Comparison of ENCODE assay signal across 29 cellular contexts in genomic region chr7:46942574-46942973, GRCh38.
"Had no signal": no experiment of that assay in that cellular context is flagged by ENCODE, and none has a peak within 500 bp of the region (broad histone marks: within the 10 kb centered on the region; RNA-seq: fewer than 3 reads in every experiment).

No MANE protein-coding gene starts in this region.

- ATAC-seq: left lobe of liver; lower lobe of right lung; naive thymus-derived CD8-positive, alpha-beta T cell; sciatic nerve; stimulated activated naive B cell treated with anti-CD40 and anti-IgM and Interleukin-4, amounts not matched to agents 10 μg/mL and 1 μg/mL and 100 μg/mL, for 72 hours; stimulated activated naive CD8-positive, alpha-beta T cell treated with anti-CD3 and anti-CD28 coated beads, Interleukin-15, Interleukin-2, amounts not matched to agents 100 U/mL and 50 U/mL, for 24 hours had no signal

- H3K4me3 Mint-ChIP-seq: naive thymus-derived CD8-positive, alpha-beta T cell; nephron; neural progenitor cell; stimulated activated naive B cell treated with anti-CD40 and anti-IgM and Interleukin-4, amounts not matched to agents 10 μg/mL and 1 μg/mL and 100 μg/mL, for 72 hours had no signal

- H3K27ac ChIP-seq: heart right ventricle, hepatocyte, lower lobe of right lung, neural progenitor cell, neutrophil, ovary, right atrium auricular region, skin epidermis, stomach, testis, thyroid gland, transverse colon, upper lobe of left lung, vagina had no signal

- H3K9me3 ChIP-seq: heart right ventricle, lower lobe of right lung, neutrophil, ovary, right atrium auricular region, stomach, testis, thyroid gland, transverse colon, upper lobe of left lung, vagina had no signal

- H3K79me2 ChIP-seq: hepatocyte had no signal

- H2AFZ ChIP-seq: hepatocyte, neural progenitor cell had no signal

- H3K9ac ChIP-seq: neural progenitor cell had no signal

- H3K9me3 Mint-ChIP-seq: nephron; stimulated activated naive B cell treated with anti-CD40 and anti-IgM and Interleukin-4, amounts not matched to agents 10 μg/mL and 1 μg/mL and 100 μg/mL, for 72 hours had no signal

- H3K36me3 Mint-ChIP-seq: naive thymus-derived CD8-positive, alpha-beta T cell; neural progenitor cell; stimulated activated naive B cell treated with anti-CD40 and anti-IgM and Interleukin-4, amounts not matched to agents 10 μg/mL and 1 μg/mL and 100 μg/mL, for 72 hours had no signal

- H3K27me3 Mint-ChIP-seq: naive thymus-derived CD8-positive, alpha-beta T cell; progenitor cell of endocrine pancreas had no signal

- H3K4me2 ChIP-seq: hepatocyte, neural progenitor cell had no signal

- H3K4me1 Mint-ChIP-seq: naive thymus-derived CD8-positive, alpha-beta T cell; nephron had no signal

- H3K27me3 ChIP-seq: heart right ventricle, hepatocyte, neural progenitor cell, neutrophil, ovary, right atrium auricular region, stomach, testis, thyroid gland, transverse colon, upper lobe of left lung, vagina had no signal

- DNase-seq: heart right ventricle; kidney glomerular epithelial cell; left cardiac atrium; lower lobe of right lung; mammary epithelial cell; naive thymus-derived CD8-positive, alpha-beta T cell; occipital lobe; ovary; stimulated activated CD4-positive, alpha-beta T cell treated with anti-CD3 and anti-CD28 coated beads, Interleukin-12 subunit alpha, Interleukin-12 subunit beta, amount 100 ng/mL, for 4 hours; stimulated activated CD4-positive, alpha-beta T cell treated with anti-CD3 and anti-CD28 coated beads, Interleukin-15, amount 100 ng/mL, for 24 hours; stimulated activated CD4-positive, alpha-beta T cell treated with anti-CD3 and anti-CD28 coated beads, Interleukin-2, amount 100 ng/mL, for 24 hours; stimulated activated CD4-positive, alpha-beta T cell treated with anti-CD3 and anti-CD28 coated beads, Interleukin-4, amount 100 ng/mL, for 1 hour; stimulated activated naive B cell treated with anti-CD40 and anti-IgM and Interleukin-4, amounts not matched to agents 10 μg/mL and 1 μg/mL and 100 μg/mL, for 72 hours; stimulated activated naive CD8-positive, alpha-beta T cell treated with anti-CD3 and anti-CD28 coated beads, Interleukin-15, Interleukin-2, amounts not matched to agents 100 U/mL and 50 U/mL, for 24 hours; stomach; testis; thyroid gland; transverse colon; upper lobe of left lung had no signal

- H3K36me3 ChIP-seq: heart right ventricle, lower lobe of right lung, neural progenitor cell, neutrophil, ovary, right atrium auricular region, stomach, thyroid gland, transverse colon, upper lobe of left lung, vagina had no signal

- H3K27ac Mint-ChIP-seq: neural progenitor cell; progenitor cell of endocrine pancreas; stimulated activated naive B cell treated with anti-CD40 and anti-IgM and Interleukin-4, amounts not matched to agents 10 μg/mL and 1 μg/mL and 100 μg/mL, for 72 hours had no signal

- H3K4me3 ChIP-seq: heart right ventricle, hepatocyte, lower lobe of right lung, neural progenitor cell, ovary, right atrium auricular region, skin epidermis, stomach, testis, thyroid gland, transverse colon, upper lobe of left lung, vagina had no signal

- H3K4me1 ChIP-seq: lower lobe of right lung, neural progenitor cell, stomach, testis, thyroid gland, transverse colon, upper lobe of left lung, vagina had no signal
